25 cellular contexts compared by ENCODE assay signal in genomic region chr3:42593635-42594034, GRCh38. TPM values are rescaled to one million over a fixed set of nuclear protein-coding genes. Genes with fewer than 3 reads are reported as not detected.
DNase-seq lines count a peak whose midpoint lies in the region; ATAC-seq, FAIRE-seq and TF ChIP-seq lines count a peak whose summit lies in the region.
"Had no signal": no experiment of that assay in that cellular context is flagged by ENCODE, and none has a peak within 500 bp of the region (broad histone marks: within the 10 kb centered on the region; RNA-seq: fewer than 3 reads in every experiment).

No MANE protein-coding gene starts in this region.

- no TSS peak for BruUV-seq in GM12878 (replicated peaks; lab: Mats Ljungman, UMichigan)

- TF ChIP-seq POLR2A in GM12878 (IDR thresholded peaks at IDR 0.05; ENCODE audit: low read depth, low read length): no peak

- peaks cover 51% of the 10 kb centered on the region for H3K79me2 ChIP-seq in Loucy (ENCODE audit: insufficient read depth, low read length)
- peaks cover 34% of the 10 kb centered on the region for H3K79me2 ChIP-seq in GM12878 (ENCODE audit: control insufficient read depth, insufficient read depth, low read length)

- intact Hi-C loops in activated naive CD4-positive, alpha-beta T cell treated with anti-CD3 and anti-CD28 coated beads for 36 hours (cut with micrococcal nuclease): no loop called here
- intact Hi-C loops in GM12878 (cut with micrococcal nuclease; ENCODE audit: unreplicated experiment): no loop called here

- no peak for TF ChIP-seq CTCF in Loucy (conservative IDR thresholded peaks at IDR 0.05; ENCODE audit: low read length)
- no peak for TF ChIP-seq CTCF in GM12878 (IDR thresholded peaks at IDR 0.05 in 2 of 3, conservative IDR thresholded peaks at IDR 0.05 in 1 of 3; ENCODE audit: control insufficient read depth in 2 of 3, extremely low read depth in 1 of 3, insufficient read depth in 1 of 3, low read depth in 3 of 3, low read length in 3 of 3)

- H4K20me1 ChIP-seq in Loucy (ENCODE audit: insufficient read depth, low read length, poor library complexity, severe bottlenecking) (peaks cover 24% of the 10 kb centered on the region), GM12878 (ENCODE audit: control insufficient read depth, insufficient read depth) (no peaks in the 10 kb centered on the region)

- FAIRE-seq in GM12878 (lab: Jason Lieb, UNC): no peak
- FAIRE-seq: colon, pancreas had no signal

- H3K4me3 Mint-ChIP-seq in activated naive CD4-positive, alpha-beta T cell treated with anti-CD3 and anti-CD28 coated beads, Interleukin-2, amount 50 U/mL, for 24 hours: no peak overlapping the region
- H3K4me3 Mint-ChIP-seq in activated naive CD4-positive, alpha-beta T cell treated with anti-CD3 and anti-CD28 coated beads for 36 hours: no peak overlapping the region
- no peak overlapping the region for H3K4me3 Mint-ChIP-seq in stimulated activated naive B cell treated with anti-CD40 and anti-IgM and Interleukin-4, amounts not matched to agents 10 μg/mL and 1 μg/mL and 100 μg/mL, for 72 hours
- H3K4me3 Mint-ChIP-seq in stimulated activated naive CD8-positive, alpha-beta T cell treated with anti-CD3 and anti-CD28 coated beads, Interleukin-15, amount 100 ng/mL, for 72 hours: no peak overlapping the region
- H3K4me3 Mint-ChIP-seq: nephron progenitor cell had no signal

- SMC1A ChIA-PET in GM12878 (lab: Charles Lee; ENCODE audit: uncharacterized antibody, unreplicated experiment): interaction anchor here (1.7 kb wide), 1 partner anchor 10 kb away, joined by 5 read pairs; no protein-coding TSS in a partner anchor

- H2AFZ ChIP-seq in Loucy (ENCODE audit: low read length) (no peak overlapping the region), GM12878 (ENCODE audit: control insufficient read depth, low read depth, low read length) (no peak overlapping the region)
- H2AFZ ChIP-seq: GM23248 had no signal

- in situ Hi-C loops in GM12878 (cut with MboI): no loop called here

- peaks cover 5% of the 10 kb centered on the region; the same call in 1 of the 2 replicates for H3F3A ChIP-seq in Loucy (ENCODE audit: low read depth)

- no peak overlapping the region for H3K27ac ChIP-seq in GM12878 (ENCODE audit: control insufficient read depth, insufficient read depth)
- H3K27ac ChIP-seq: GM23248, pancreas, right atrium auricular region, upper lobe of right lung had no signal

- H3K4me1 ChIP-seq in Loucy (ENCODE audit: insufficient read depth, low read length, poor library complexity, severe bottlenecking) (peaks cover 47% of the 10 kb centered on the region), GM12878 (ENCODE audit: control insufficient read depth, insufficient read depth, low read length) (peaks cover 12% of the 10 kb centered on the region)
- H3K4me1 ChIP-seq: BE2C had no signal

- peak overlapping the region; percentile 98 for H3K4me2 ChIP-seq in Loucy (ENCODE audit: low read depth, low read length, poor library complexity, severe bottlenecking)
- H3K4me2 ChIP-seq in GM12878 (ENCODE audit: control insufficient read depth, insufficient read depth): peak overlapping the region; percentile 47; the same call in 1 of the 2 replicates

- H3K27ac Mint-ChIP-seq in activated naive CD4-positive, alpha-beta T cell treated with anti-CD3 and anti-CD28 coated beads, Interleukin-2, amount 50 U/mL, for 24 hours: peak overlapping the region; percentile 4
- no peak overlapping the region for H3K27ac Mint-ChIP-seq in activated naive CD4-positive, alpha-beta T cell treated with anti-CD3 and anti-CD28 coated beads for 36 hours
- H3K27ac Mint-ChIP-seq in stimulated activated naive B cell treated with anti-CD40 and anti-IgM and Interleukin-4, amounts not matched to agents 10 μg/mL and 1 μg/mL and 100 μg/mL, for 72 hours: peak overlapping the region; percentile 72
- H3K27ac Mint-ChIP-seq in stimulated activated naive CD8-positive, alpha-beta T cell treated with anti-CD3 and anti-CD28 coated beads, Interleukin-15, amount 100 ng/mL, for 72 hours: no peak overlapping the region
- H3K27ac Mint-ChIP-seq: nephron progenitor cell had no signal

- TF ChIP-seq EP300 in GM12878 (IDR thresholded peaks at IDR 0.05; ENCODE audit: borderline replicate concordance in 1 of 2, control insufficient read depth in 1 of 2, low read depth in 2 of 2, low read length in 2 of 2): no peak

- H3K9me2 ChIP-seq in Loucy (replicated peaks; ENCODE audit: low read depth, low read length): no peaks in the 10 kb centered on the region

- DNase-seq in activated naive CD4-positive, alpha-beta T cell treated with anti-CD3 and anti-CD28 coated beads for 36 hours: no peak
- DNase-seq in GM12878 (ENCODE audit: low read depth, low spot score) (no peak), nucleus accumbens (lab: John Stamatoyannopoulos, UW) (no peak)
- no peak for DNase-seq in stimulated activated naive B cell treated with anti-CD40 and anti-IgM and Interleukin-4, amounts not matched to agents 10 μg/mL and 1 μg/mL and 100 μg/mL, for 72 hours
- DNase-seq in stimulated activated naive CD8-positive, alpha-beta T cell treated with anti-CD3 and anti-CD28 coated beads, Interleukin-15, amount 100 ng/mL, for 72 hours: no peak
- DNase-seq: activated naive CD4-positive, alpha-beta T cell treated with Interleukin-2 at 50 U/mL for 16 hours; activated T-cell treated with anti-CD3 and anti-CD28 coated beads for 4 hours; BE2C; Calu3; effector memory CD4-positive, alpha-beta T cell; GM23248; head of caudate nucleus; MG63; NCI-H1105 treated with DMSO at 0.1 percent for 48 hours; NCI-H2029 treated with DMSO at 0.1 percent for 48 hours; NCI-H2227 treated with DMSO at 0.1 percent for 48 hours; NCI-H526 treated with DMSO at 0.1 percent for 48 hours; nephron progenitor cell; pancreas; upper lobe of right lung had no signal

- no peak for ATAC-seq in GM12878
- no peak for ATAC-seq in stimulated activated naive B cell treated with anti-CD40 and anti-IgM and Interleukin-4, amounts not matched to agents 10 μg/mL and 1 μg/mL and 100 μg/mL, for 72 hours (replicated peaks)
- no peak for ATAC-seq in stimulated activated naive CD8-positive, alpha-beta T cell treated with anti-CD3 and anti-CD28 coated beads, Interleukin-15, amount 100 ng/mL, for 72 hours
- ATAC-seq in HG03159 (IDR thresholded peaks at IDR 0.05; ENCODE audit: unreplicated experiment): no peak
- ATAC-seq: pancreas, upper lobe of right lung had no signal

- peak overlapping the region; percentile 34 for H3K4me3 ChIP-seq in Loucy (ENCODE audit: low read length, poor library complexity, severe bottlenecking)
- no peak overlapping the region for H3K4me3 ChIP-seq in GM12878
- H3K4me3 ChIP-seq: GM23248, MG63, pancreas, right atrium auricular region, upper lobe of right lung had no signal

- peaks cover 7% of the 10 kb centered on the region for H3K36me3 Mint-ChIP-seq in activated naive CD4-positive, alpha-beta T cell treated with anti-CD3 and anti-CD28 coated beads, Interleukin-2, amount 50 U/mL, for 24 hours
- H3K36me3 Mint-ChIP-seq in activated naive CD4-positive, alpha-beta T cell treated with anti-CD3 and anti-CD28 coated beads for 36 hours (ENCODE audit: low read depth): peaks cover 22% of the 10 kb centered on the region
- peaks cover 25 to 38% of the 10 kb centered on the region in 2 donors for H3K36me3 Mint-ChIP-seq in stimulated activated naive B cell treated with anti-CD40 and anti-IgM and Interleukin-4, amounts not matched to agents 10 μg/mL and 1 μg/mL and 100 μg/mL, for 72 hours

- no peaks in the 10 kb centered on the region for H3K9me3 ChIP-seq in Loucy (ENCODE audit: insufficient read depth, low read depth, low read length)
- no peaks in the 10 kb centered on the region; the same call in 2 of the 3 replicates for H3K9me3 ChIP-seq in GM12878 (replicated peaks; ENCODE audit: control insufficient read depth, insufficient read depth, low read length)
- H3K9me3 ChIP-seq: BE2C, MG63, pancreas, right atrium auricular region, upper lobe of right lung had no signal

- H3K9ac ChIP-seq in Loucy (ENCODE audit: low read depth, low read length, poor library complexity, severe bottlenecking): peak overlapping the region; percentile 20
- no peak overlapping the region for H3K9ac ChIP-seq in GM12878 (ENCODE audit: control insufficient read depth, insufficient read depth, low read length)
- H3K9ac ChIP-seq: GM23248 had no signal

- no peaks in the 10 kb centered on the region for H3K27me3 Mint-ChIP-seq in activated naive CD4-positive, alpha-beta T cell treated with anti-CD3 and anti-CD28 coated beads, Interleukin-2, amount 50 U/mL, for 24 hours
- H3K27me3 Mint-ChIP-seq in activated naive CD4-positive, alpha-beta T cell treated with anti-CD3 and anti-CD28 coated beads for 36 hours (ENCODE audit: low read depth): no peaks in the 10 kb centered on the region
- no peaks in the 10 kb centered on the region for H3K27me3 Mint-ChIP-seq in stimulated activated naive B cell treated with anti-CD40 and anti-IgM and Interleukin-4, amounts not matched to agents 10 μg/mL and 1 μg/mL and 100 μg/mL, for 72 hours
- H3K27me3 Mint-ChIP-seq in stimulated activated naive CD8-positive, alpha-beta T cell treated with anti-CD3 and anti-CD28 coated beads, Interleukin-15, amount 100 ng/mL, for 72 hours: no peaks in the 10 kb centered on the region

- H3K27me3 ChIP-seq in Loucy (ENCODE audit: insufficient read depth, low read length, poor library complexity, severe bottlenecking) (no peaks in the 10 kb centered on the region), GM12878 (replicated peaks in 1 of 2; ENCODE audit: control insufficient read depth in 2 of 2, insufficient read depth in 2 of 2, low read length in 1 of 2) (no peaks in the 10 kb centered on the region)
- H3K27me3 ChIP-seq: BE2C, MG63, pancreas, right atrium auricular region, upper lobe of right lung had no signal

- no peak for TF ChIP-seq RAD21 in GM12878 (IDR thresholded peaks at IDR 0.05; ENCODE audit: insufficient read depth, low read depth, low read length)

- H3K4me1 Mint-ChIP-seq in activated naive CD4-positive, alpha-beta T cell treated with anti-CD3 and anti-CD28 coated beads, Interleukin-2, amount 50 U/mL, for 24 hours: peaks cover 27% of the 10 kb centered on the region
- peaks cover 38% of the 10 kb centered on the region for H3K4me1 Mint-ChIP-seq in activated naive CD4-positive, alpha-beta T cell treated with anti-CD3 and anti-CD28 coated beads for 36 hours (ENCODE audit: low read depth)
- H3K4me1 Mint-ChIP-seq in stimulated activated naive B cell treated with anti-CD40 and anti-IgM and Interleukin-4, amounts not matched to agents 10 μg/mL and 1 μg/mL and 100 μg/mL, for 72 hours: peaks cover 16 to 35% of the 10 kb centered on the region in 2 donors
- peaks cover 27% of the 10 kb centered on the region for H3K4me1 Mint-ChIP-seq in stimulated activated naive CD8-positive, alpha-beta T cell treated with anti-CD3 and anti-CD28 coated beads, Interleukin-15, amount 100 ng/mL, for 72 hours

- POLR2A ChIA-PET in GM12878 (lab: Charles Lee): interaction anchor here (1.1 to 1.7 kb wide), 3 partner anchors 9 to 19 kb away, joined by 3 to 4 read pairs (median 4); no protein-coding TSS in a partner anchor

- H3K36me3 ChIP-seq in Loucy (ENCODE audit: insufficient read depth, low read length): peaks cover 17% of the 10 kb centered on the region; the same call in 1 of the 2 replicates
- peaks cover 0 to 12% of the 10 kb centered on the region in 2 experiments; a peak in 1 of 4 replicates for H3K36me3 ChIP-seq in GM12878 (ENCODE audit: control insufficient read depth in 2 of 2, insufficient read depth in 2 of 2, low read length in 1 of 2)
- H3K36me3 ChIP-seq: BE2C, pancreas, right atrium auricular region had no signal

- 100% methylated on average over 1 of the region's 1 CpG for WGBS in GM12878 (ENCODE audit: insufficient coverage, insufficient replicate concordance, low lambda C conversion rate, missing lambda C conversion rate)

- H3K9me3 Mint-ChIP-seq in activated naive CD4-positive, alpha-beta T cell treated with anti-CD3 and anti-CD28 coated beads, Interleukin-2, amount 50 U/mL, for 24 hours: no peaks in the 10 kb centered on the region
- H3K9me3 Mint-ChIP-seq in activated naive CD4-positive, alpha-beta T cell treated with anti-CD3 and anti-CD28 coated beads for 36 hours: peaks cover 2% of the 10 kb centered on the region
- peaks cover 2 to 3% of the 10 kb centered on the region in 2 donors for H3K9me3 Mint-ChIP-seq in stimulated activated naive B cell treated with anti-CD40 and anti-IgM and Interleukin-4, amounts not matched to agents 10 μg/mL and 1 μg/mL and 100 μg/mL, for 72 hours
- no peaks in the 10 kb centered on the region for H3K9me3 Mint-ChIP-seq in stimulated activated naive CD8-positive, alpha-beta T cell treated with anti-CD3 and anti-CD28 coated beads, Interleukin-15, amount 100 ng/mL, for 72 hours

- CTCF ChIA-PET in activated naive CD4-positive, alpha-beta T cell treated with anti-CD3 and anti-CD28 coated beads for 36 hours (lab: Charles Lee): interaction anchor here (0.6 kb wide), 1 partner anchor 309 kb away, joined by 4 read pairs; no protein-coding TSS in a partner anchor
- CTCF ChIA-PET in GM12878 (lab: Yijun Ruan, JAX): interaction anchor here (0.7 to 2.8 kb wide), 4 partner anchors 11 to 246 kb away, joined by 3 to 10 read pairs (median 3); no protein-coding TSS in a partner anchor

- RAD21 ChIA-PET in GM12878 (lab: Charles Lee; ENCODE audit: unreplicated experiment): no interaction called here

RNA-seq across cellular contexts. Expression of gene SS18L2, which starts 3.0 kb away (rescaled TPM):
- total RNA-seq in activated naive CD4-positive, alpha-beta T cell treated with anti-CD3 and anti-CD28 coated beads for 36 hours: 10 to 100 TPM; 38.8 to 39.1 TPM
- total RNA-seq in GM12878 (2013; cell fraction: nucleolus; rRNA removed): 10.6 and 11.8 TPM in 2 replicates
- total RNA-seq in GM12878 (2014; rRNA removed): 80.4 and 82.2 TPM in 2 replicates
- 58.5 and 65.2 TPM in 2 replicates for total RNA-seq in GM12878 (2014; rRNA removed; fragmentation: Illumina TruSeq; extraction: Trizol)
- total RNA-seq in GM12878 (2021): 60.6 and 61.0 TPM in 2 replicates
- polyA plus RNA-seq in GM12878 (2011; ENCODE audit: low read depth): 118 TPM
- polyA plus RNA-seq in GM12878 (2011; rRNA removed): 137 and 199 TPM in 2 replicates
- 56.8 and 60.7 TPM in 2 replicates for polyA plus RNA-seq in GM12878 (2011; cell fraction: cytosol; rRNA removed)
- polyA plus RNA-seq in GM12878 (2011; cell fraction: nucleus; rRNA removed): 35.1 and 38.9 TPM in 2 replicates
- 77.2 and 92.3 TPM in 2 replicates for polyA plus RNA-seq in GM12878 (2012)
- 80.7 and 96.7 TPM in 2 replicates for polyA plus RNA-seq in GM12878 (2014; fragmentation: Illumina TruSeq; extraction: Trizol)
- polyA plus RNA-seq in GM12878 (2014; fragmentation: Nextera tagmentation; extraction: Ambion mirVana): 100 to 1,000 TPM; 293 to 375 TPM
- 85.4 and 97.5 TPM in 2 replicates for polyA plus RNA-seq in GM12878 (2014; rRNA removed)
- polyA plus RNA-seq in GM12878 (2016; fragmentation: Nextera tagmentation; extraction: Ambion mirVana): 100 to 1,000 TPM; 181 to 193 TPM
- polyA minus RNA-seq in GM12878 (2011; rRNA and poly(A)+ RNA removed): 23.4 and 38.6 TPM in 2 replicates
- 10.7 and 22.6 TPM in 2 replicates for polyA minus RNA-seq in GM12878 (2011; cell fraction: cytosol; rRNA and poly(A)+ RNA removed)
- 16.4 and 19.8 TPM in 2 replicates for polyA minus RNA-seq in GM12878 (2011; cell fraction: nucleus; rRNA and poly(A)+ RNA removed)

RNA-seq across cellular contexts. Expression of gene NKTR, which starts 6.9 kb away (rescaled TPM):
- total RNA-seq in activated naive CD4-positive, alpha-beta T cell treated with anti-CD3 and anti-CD28 coated beads for 36 hours: 10 to 100 TPM; 62.1 to 65.9 TPM
- total RNA-seq in GM12878 (2013; cell fraction: nucleolus; rRNA removed): 778 and 789 TPM in 2 replicates
- 59.6 and 72.6 TPM in 2 replicates for total RNA-seq in GM12878 (2014; rRNA removed)
- 77.5 and 84.0 TPM in 2 replicates for total RNA-seq in GM12878 (2014; rRNA removed; fragmentation: Illumina TruSeq; extraction: Trizol)
- total RNA-seq in GM12878 (2021): 45.0 and 51.1 TPM in 2 replicates
- polyA plus RNA-seq in GM12878 (2011; ENCODE audit: low read depth): 36.3 TPM
- 87.0 and 148 TPM in 2 replicates for polyA plus RNA-seq in GM12878 (2011; rRNA removed)
- polyA plus RNA-seq in GM12878 (2011; cell fraction: cytosol; rRNA removed): 19.4 and 23.0 TPM in 2 replicates
- 209 and 223 TPM in 2 replicates for polyA plus RNA-seq in GM12878 (2011; cell fraction: nucleus; rRNA removed)
- 50.3 and 54.0 TPM in 2 replicates for polyA plus RNA-seq in GM12878 (2012)
- 91.9 and 128 TPM in 2 replicates for polyA plus RNA-seq in GM12878 (2014; fragmentation: Illumina TruSeq; extraction: Trizol)
- polyA plus RNA-seq in GM12878 (2014; fragmentation: Nextera tagmentation; extraction: Ambion mirVana): 10 to 100 TPM; 15.3 to 27.8 TPM
- polyA plus RNA-seq in GM12878 (2014; rRNA removed): 62.6 and 73.7 TPM in 2 replicates
- 10 to 100 TPM; 40.0 to 46.0 TPM for polyA plus RNA-seq in GM12878 (2016; fragmentation: Nextera tagmentation; extraction: Ambion mirVana)
- polyA minus RNA-seq in GM12878 (2011; rRNA and poly(A)+ RNA removed): 49.7 and 59.7 TPM in 2 replicates
- polyA minus RNA-seq in GM12878 (2011; cell fraction: cytosol; rRNA and poly(A)+ RNA removed): 14.8 and 23.2 TPM in 2 replicates
- polyA minus RNA-seq in GM12878 (2011; cell fraction: nucleus; rRNA and poly(A)+ RNA removed): 129 and 184 TPM in 2 replicates

RNA-seq across cellular contexts. Expression of gene SEC22C, which starts 11.9 kb away (rescaled TPM):
- total RNA-seq in activated naive CD4-positive, alpha-beta T cell treated with anti-CD3 and anti-CD28 coated beads for 36 hours: 10 to 100 TPM; 41.2 to 45.9 TPM
- total RNA-seq in GM12878 (2013; cell fraction: nucleolus; rRNA removed): 49.4 and 57.2 TPM in 2 replicates
- total RNA-seq in GM12878 (2014; rRNA removed): 45.0 and 56.6 TPM in 2 replicates
- 41.0 and 44.9 TPM in 2 replicates for total RNA-seq in GM12878 (2014; rRNA removed; fragmentation: Illumina TruSeq; extraction: Trizol)
- 35.8 and 36.2 TPM in 2 replicates for total RNA-seq in GM12878 (2021)
- 18.2 TPM for polyA plus RNA-seq in GM12878 (2011; ENCODE audit: low read depth)
- 29.6 and 31.1 TPM in 2 replicates for polyA plus RNA-seq in GM12878 (2011; rRNA removed)
- polyA plus RNA-seq in GM12878 (2011; cell fraction: cytosol; rRNA removed): 25.3 and 26.2 TPM in 2 replicates
- polyA plus RNA-seq in GM12878 (2011; cell fraction: nucleus; rRNA removed): 17.2 and 19.9 TPM in 2 replicates
- polyA plus RNA-seq in GM12878 (2012): 19.5 and 21.3 TPM in 2 replicates
- polyA plus RNA-seq in GM12878 (2014; fragmentation: Illumina TruSeq; extraction: Trizol): 39.5 and 47.5 TPM in 2 replicates
- 10 to 100 TPM; 15.6 to 19.3 TPM for polyA plus RNA-seq in GM12878 (2014; fragmentation: Nextera tagmentation; extraction: Ambion mirVana)
- 38.6 and 44.4 TPM in 2 replicates for polyA plus RNA-seq in GM12878 (2014; rRNA removed)
- 10 to 100 TPM; 46.0 to 47.0 TPM for polyA plus RNA-seq in GM12878 (2016; fragmentation: Nextera tagmentation; extraction: Ambion mirVana)
- 21.8 and 21.9 TPM in 2 replicates for polyA minus RNA-seq in GM12878 (2011; rRNA and poly(A)+ RNA removed)
- 6.8 and 10.2 TPM in 2 replicates for polyA minus RNA-seq in GM12878 (2011; cell fraction: cytosol; rRNA and poly(A)+ RNA removed)
- 4.8 and 8.6 TPM in 2 replicates for polyA minus RNA-seq in GM12878 (2011; cell fraction: nucleus; rRNA and poly(A)+ RNA removed)

RNA-seq across cellular contexts. Expression of gene ZBTB47, which starts 59.9 kb away (rescaled TPM):
- 1 to 10 TPM in 1 of 2 experiments, under 1 TPM in 1; 0.55 to 1.0 TPM for total RNA-seq in activated naive CD4-positive, alpha-beta T cell treated with anti-CD3 and anti-CD28 coated beads for 36 hours
- total RNA-seq in GM12878 (2013; cell fraction: nucleolus; rRNA removed): 6.0 and 7.1 TPM in 2 replicates
- total RNA-seq in GM12878 (2014; rRNA removed) (3.1 TPM in 2 replicates), GM12878 (2014; rRNA removed; fragmentation: Illumina TruSeq; extraction: Trizol) (1.0 TPM in 2 replicates), GM12878 (2021) (3.1 and 3.4 TPM in 2 replicates)
- polyA plus RNA-seq in GM12878 (2011; ENCODE audit: low read depth): 0.79 TPM
- polyA plus RNA-seq in GM12878 (2011; rRNA removed) (0.37 and 0.92 TPM in 2 replicates), GM12878 (2014; fragmentation: Illumina TruSeq; extraction: Trizol) (0.49 and 1.1 TPM in 2 replicates), GM12878 (2014; fragmentation: Nextera tagmentation; extraction: Ambion mirVana) (under 1 TPM in 1 of 2 experiments, not detected in 1; 0.04 TPM), GM12878 (2014; rRNA removed) (2.0 and 2.3 TPM in 2 replicates), GM12878 (2016; fragmentation: Nextera tagmentation; extraction: Ambion mirVana) (under 1 TPM; 0.06 to 0.12 TPM)
- 1.1 and 1.6 TPM in 2 replicates for polyA plus RNA-seq in GM12878 (2011; cell fraction: cytosol; rRNA removed)
- polyA plus RNA-seq in GM12878 (2011; cell fraction: nucleus; rRNA removed): 4.2 and 4.7 TPM in 2 replicates
- polyA plus RNA-seq in GM12878 (2012): 1.7 and 2.0 TPM in 2 replicates
- 1.7 and 3.1 TPM in 2 replicates for polyA minus RNA-seq in GM12878 (2011; rRNA and poly(A)+ RNA removed)
- 0.67 and 0.73 TPM in 2 replicates for polyA minus RNA-seq in GM12878 (2011; cell fraction: cytosol; rRNA and poly(A)+ RNA removed)
- polyA minus RNA-seq in GM12878 (2011; cell fraction: nucleus; rRNA and poly(A)+ RNA removed): 1.9 and 4.0 TPM in 2 replicates

Comparison
In these comparisons a context has a peak if more than half of its experiments do, and no peak if none do; other contexts are left out.
1. H3K27ac Mint-ChIP-seq: peak in activated naive CD4-positive, alpha-beta T cell treated with anti-CD3 and anti-CD28 coated beads, Interleukin-2, amount 50 U/mL, for 24 hours (single experiment) and stimulated activated naive B cell treated with anti-CD40 and anti-IgM and Interleukin-4, amounts not matched to agents 10 μg/mL and 1 μg/mL and 100 μg/mL, for 72 hours (single experiment); none in activated naive CD4-positive, alpha-beta T cell treated with anti-CD3 and anti-CD28 coated beads for 36 hours (single experiment) and stimulated activated naive CD8-positive, alpha-beta T cell treated with anti-CD3 and anti-CD28 coated beads, Interleukin-15, amount 100 ng/mL, for 72 hours (0 of 2).